Comparison of ENCODE assay signal across 1 cellular context in the genomic region with DNA sequence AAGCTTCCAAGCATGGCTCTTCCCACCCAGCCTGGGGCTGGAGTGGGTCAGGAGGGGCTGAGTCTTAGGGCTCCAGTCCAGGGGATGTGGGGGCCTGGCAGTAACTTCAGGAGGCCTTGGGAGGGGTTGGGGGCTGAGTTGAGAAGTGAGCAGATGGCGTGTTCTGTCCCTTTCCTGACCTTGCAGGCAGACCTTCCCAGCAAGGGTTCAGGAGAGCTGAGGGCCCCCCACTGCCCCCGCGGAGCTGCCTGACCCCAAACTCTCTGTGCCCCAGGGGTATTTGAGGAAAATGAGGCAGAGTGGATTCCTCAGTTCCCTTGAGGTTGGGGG.
TF ChIP-seq lines count a peak whose summit lies in the region.

No MANE protein-coding gene starts in this region.

TF ChIP-seq in SK-N-SH, 30 proteins besides CTCF, POLR2A, EP300 and RAD21:
- TF ChIP-seq RXRA (IDR thresholded peaks at IDR 0.05; ENCODE audit: borderline replicate concordance, low read depth) (peak; percentile 4; the same call in 1 of the 2 replicates), USF2 (IDR thresholded peaks at IDR 0.05; ENCODE audit: borderline replicate concordance, low read depth, low read length) (no peak), SMC3 (IDR thresholded peaks at IDR 0.05; ENCODE audit: low read depth, low read length) (no peak)
